In genomic region chr19:17757125-17757524, GRCh38 we compare ENCODE assay signal across 10 cellular contexts. TPM values are rescaled to one million over a fixed set of nuclear protein-coding genes. Genes with fewer than 3 reads are reported as not detected.
DNase-seq lines count a peak whose midpoint lies in the region; ATAC-seq and TF ChIP-seq lines count a peak whose summit lies in the region.
"Had no signal": no experiment of that assay in that cellular context is flagged by ENCODE, and none has a peak within 500 bp of the region (broad histone marks: within the 10 kb centered on the region; RNA-seq: fewer than 3 reads in every experiment).

No MANE protein-coding gene starts in this region.

- H2BK15ac ChIP-seq in IMR-90 (ENCODE audit: low read depth, low read length): no peak overlapping the region

- H3K56ac ChIP-seq in IMR-90 (ENCODE audit: extremely low read depth, insufficient read depth, low read length): no peak overlapping the region

- BruUV-seq in IMR-90 (replicated peaks; lab: Mats Ljungman, UMichigan): no TSS peak

- H4K91ac ChIP-seq in IMR-90 (ENCODE audit: insufficient read depth, low read depth, low read length): no peak overlapping the region

- H3K9ac ChIP-seq in IMR-90 (ENCODE audit: low read depth, low read length): no peak overlapping the region

- ATAC-seq in IMR-90 (ENCODE audit: low read depth): peak; percentile 83
- ATAC-seq in GM19452 (IDR thresholded peaks at IDR 0.05; ENCODE audit: unreplicated experiment): no peak
- no peak for ATAC-seq in GM21528 (IDR thresholded peaks at IDR 0.05; ENCODE audit: low FRiP score, unreplicated experiment)

- no peak for TF ChIP-seq CTCF in IMR-90 (conservative IDR thresholded peaks at IDR 0.05; ENCODE audit: low read depth, low read length)
- TF ChIP-seq CTCF in astrocyte of the spinal cord (IDR thresholded peaks at IDR 0.05; ENCODE audit: low read depth, low read length): no peak
- no peak for TF ChIP-seq CTCF in spleen (IDR thresholded peaks at IDR 0.05 in 8 of 11, conservative IDR thresholded peaks at IDR 0.05 in 3 of 11)

- 4% methylated on average over 3 of the region's 9 CpGs; no CpG with 5 or more reads in 1 of the 2 experiments for WGBS in IMR-90 (ENCODE audit: extremely low coverage in 2 of 2, insufficient read length in 1 of 2), 2 experiments
- WGBS in spleen, 5 donors: 49 to 66% (median 58%) methylated on average over 9 of the region's 9 CpGs

- no peak for TF ChIP-seq RAD21 in IMR-90 (IDR thresholded peaks at IDR 0.05; ENCODE audit: low read length)

- H3K9me3 ChIP-seq in IMR-90 (ENCODE audit: control insufficient read depth, insufficient read depth, low read length) (no peaks in the 10 kb centered on the region), spleen (no peaks in the 10 kb centered on the region)

- H3K79me1 ChIP-seq in IMR-90 (ENCODE audit: low read depth in 1 of 2, low read length in 2 of 2): no peaks in the 10 kb centered on the region

- H3K27me3 ChIP-seq in IMR-90 (ENCODE audit: control insufficient read depth, insufficient read depth, low read length) (peaks cover 10% of the 10 kb centered on the region; the same call in 1 of the 2 replicates), spleen (replicated peaks in 1 of 7) (no peaks in the 10 kb centered on the region)

- DNase-seq in A172 (ENCODE audit: low spot score) (peak; percentile 73), IMR-90 (peak; percentile 50), astrocyte of the spinal cord (ENCODE audit: low read depth, low spot score) (peak; percentile 42), kidney tubule cell (ENCODE audit: low spot score) (peak; percentile 50), epidermal melanocyte (ENCODE audit: insufficient read length, low spot score) (no peak), spleen (no peak)

- H4K8ac ChIP-seq in IMR-90 (ENCODE audit: low read depth in 2 of 2, low read length in 2 of 2): no peak overlapping the region

- H3K4me3 ChIP-seq in IMR-90 (ENCODE audit: insufficient read depth, low read depth, low read length): no peak overlapping the region
- no peak overlapping the region for H3K4me3 ChIP-seq in astrocyte of the spinal cord (ENCODE audit: low read depth, low read length)
- H3K4me3 ChIP-seq in spleen: no peak overlapping the region

- in situ Hi-C loops in IMR-90 (cut with MboI; ENCODE audit: low sequenced_read_pairs): no loop called here
- in situ Hi-C loops in astrocyte of the spinal cord (cut with HindIII; ENCODE audit: low sequenced_read_pairs): no loop called here

- H2AK5ac ChIP-seq in IMR-90 (ENCODE audit: low read depth, low read length): no peak overlapping the region

- H4K20me1 ChIP-seq in IMR-90 (ENCODE audit: insufficient read depth, low read length): no peaks in the 10 kb centered on the region

- H3K23ac ChIP-seq in IMR-90 (ENCODE audit: low read depth, low read length): no peak overlapping the region

- dilution Hi-C loops in IMR-90 (cut with HindIII; ENCODE audit: low sequenced_read_pairs, unreplicated experiment): no loop called here

- no peak overlapping the region for H2BK20ac ChIP-seq in IMR-90 (ENCODE audit: low read depth, low read length)

- H3K4ac ChIP-seq in IMR-90 (ENCODE audit: low read depth, low read length): no peak overlapping the region

- H3K27ac ChIP-seq in IMR-90 (ENCODE audit: insufficient read depth, low read length) (no peak overlapping the region), spleen (no peak overlapping the region)

- no peaks in the 10 kb centered on the region for H3K9me1 ChIP-seq in IMR-90 (ENCODE audit: insufficient read depth, low read length)

- H3K36me3 ChIP-seq in IMR-90 (ENCODE audit: control insufficient read depth, insufficient read depth, low read length): no peaks in the 10 kb centered on the region
- H3K36me3 ChIP-seq in spleen: peaks cover 0 to 50% (median 8%) of the 10 kb centered on the region in 6 donors

- CTCF ChIA-PET in IMR-90 (lab: Yijun Ruan, JAX): no interaction called here

- H2AK9ac ChIP-seq in IMR-90 (replicated peaks; ENCODE audit: low read depth, low read length, poor library complexity): no peak overlapping the region

- no peak overlapping the region for H2BK5ac ChIP-seq in IMR-90 (ENCODE audit: low read depth, low read length, poor library complexity, severe bottlenecking)

- H3K14ac ChIP-seq in IMR-90 (replicated peaks; ENCODE audit: low read depth, low read length): no peak overlapping the region

- no peak overlapping the region for H4K5ac ChIP-seq in IMR-90 (ENCODE audit: low read depth, low read length)

- no peak for TF ChIP-seq POLR2A in IMR-90 (IDR thresholded peaks at IDR 0.05; ENCODE audit: low read depth, low read length)
- no peak for TF ChIP-seq POLR2A in spleen (IDR thresholded peaks at IDR 0.05)

- peak overlapping the region; percentile 33 for H2AFZ ChIP-seq in IMR-90 (replicated peaks; ENCODE audit: low read length, poor library complexity)

- POLR2A ChIA-PET in IMR-90 (lab: Charles Lee; ENCODE audit: unreplicated experiment): no interaction called here

- H3K4me1 ChIP-seq in IMR-90 (ENCODE audit: control insufficient read depth, insufficient read depth, low read length) (no peaks in the 10 kb centered on the region), spleen (peaks cover 16 to 72% (median 44%) of the 10 kb centered on the region in 6 donors)

- intact Hi-C loops in IMR-90 (cut with micrococcal nuclease) (no loop called here), spleen (cut with DNase I; ENCODE audit: low total_unique reads) (no loop called here)

- no peak overlapping the region for H3K4me2 ChIP-seq in IMR-90 (ENCODE audit: low read depth, low read length)

- H2BK120ac ChIP-seq in IMR-90 (ENCODE audit: low read depth, low read length): no peak overlapping the region

- H3K18ac ChIP-seq in IMR-90 (ENCODE audit: low read depth, low read length): no peak overlapping the region

TF ChIP-seq in IMR-90, 13 proteins besides CTCF, POLR2A, EP300 and RAD21:
- TF ChIP-seq USF2 (IDR thresholded peaks at IDR 0.05; ENCODE audit: low read depth, low read length) (no peak), FOS (IDR thresholded peaks at IDR 0.05; ENCODE audit: low read depth, low read length) (peak; percentile 22; the same call in 1 of the 2 replicates)
TF ChIP-seq in IMR-90: peak in this region for 1.

RNA-seq across cellular contexts. Expression of gene FCHO1, which starts 5.8 kb away (rescaled TPM):
- total RNA-seq in A172 (2014; rRNA removed; shearing (Covaris generic)): 0.67 and 2.1 TPM in 2 replicates
- total RNA-seq in IMR-90 (2012; rRNA removed) (0.18 and 0.28 TPM in 2 replicates), spleen (10 to 100 TPM; 19.7 to 48.3 (median 34.5) TPM)
- polyA plus RNA-seq in IMR-90 (2012; rRNA removed) (1.0 and 1.7 TPM in 2 replicates), spleen (10 to 100 TPM; 11.3 to 20.3 (median 15.3) TPM)
- 0.63 and 0.81 TPM in 2 replicates for polyA plus RNA-seq in IMR-90 (2012; cell fraction: cytosol; rRNA removed)
- 0.48 and 1.2 TPM in 2 replicates for polyA plus RNA-seq in IMR-90 (2012; cell fraction: nucleus; rRNA removed; ENCODE audit: low replicate concordance)

RNA-seq across cellular contexts. Expression of gene B3GNT3, which starts 37.8 kb away (rescaled TPM):
- not detected in 2 replicates for total RNA-seq in A172 (2014; rRNA removed; shearing (Covaris generic))
- total RNA-seq in IMR-90 (2012; rRNA removed) (not detected in 2 replicates), spleen (1 to 10 TPM in 2 of 7 donors, under 1 TPM in 3, not detected in 2; 0.36 to 1.6 (median 0.88) TPM)
- polyA plus RNA-seq in IMR-90 (2012; rRNA removed) (not detected in 2 replicates), spleen (under 1 TPM in 2 of 3 donors, not detected in 1; 0.05 to 0.16 TPM)
- not detected in 2 replicates for polyA plus RNA-seq in IMR-90 (2012; cell fraction: cytosol; rRNA removed)
- polyA plus RNA-seq in IMR-90 (2012; cell fraction: nucleus; rRNA removed; ENCODE audit: low replicate concordance): not detected in 2 replicates
- total RNA-seq: skeletal muscle tissue had no signal
- polyA plus RNA-seq: CD14-positive monocyte had no signal

RNA-seq across cellular contexts. Expression of gene MAP1S, which starts 37.8 kb away (rescaled TPM):
- 14.2 and 27.8 TPM in 2 replicates for total RNA-seq in A172 (2014; rRNA removed; shearing (Covaris generic))
- 6.1 and 10.6 TPM in 2 replicates for total RNA-seq in IMR-90 (2012; rRNA removed)
- 48.6 and 50.1 TPM in 2 replicates for polyA plus RNA-seq in IMR-90 (2012; rRNA removed)
- 20.3 and 29.5 TPM in 2 replicates for polyA plus RNA-seq in IMR-90 (2012; cell fraction: cytosol; rRNA removed)
- polyA plus RNA-seq in IMR-90 (2012; cell fraction: nucleus; rRNA removed; ENCODE audit: low replicate concordance): 20.9 and 48.9 TPM in 2 replicates
- 10 to 100 TPM; 33.4 to 63.1 (median 45.6) TPM for total RNA-seq in spleen
- 10 to 100 TPM; 15.0 to 15.9 (median 15.0) TPM for polyA plus RNA-seq in spleen

Comparison
In these comparisons a context has a peak if more than half of its experiments do, and no peak if none do; other contexts are left out.
1. DNase-seq: peak in A172 (single experiment), IMR-90 (single experiment), astrocyte of the spinal cord (single experiment) and kidney tubule cell (single experiment); none in epidermal melanocyte (single experiment) and spleen (single experiment).